In the genomic region with DNA sequence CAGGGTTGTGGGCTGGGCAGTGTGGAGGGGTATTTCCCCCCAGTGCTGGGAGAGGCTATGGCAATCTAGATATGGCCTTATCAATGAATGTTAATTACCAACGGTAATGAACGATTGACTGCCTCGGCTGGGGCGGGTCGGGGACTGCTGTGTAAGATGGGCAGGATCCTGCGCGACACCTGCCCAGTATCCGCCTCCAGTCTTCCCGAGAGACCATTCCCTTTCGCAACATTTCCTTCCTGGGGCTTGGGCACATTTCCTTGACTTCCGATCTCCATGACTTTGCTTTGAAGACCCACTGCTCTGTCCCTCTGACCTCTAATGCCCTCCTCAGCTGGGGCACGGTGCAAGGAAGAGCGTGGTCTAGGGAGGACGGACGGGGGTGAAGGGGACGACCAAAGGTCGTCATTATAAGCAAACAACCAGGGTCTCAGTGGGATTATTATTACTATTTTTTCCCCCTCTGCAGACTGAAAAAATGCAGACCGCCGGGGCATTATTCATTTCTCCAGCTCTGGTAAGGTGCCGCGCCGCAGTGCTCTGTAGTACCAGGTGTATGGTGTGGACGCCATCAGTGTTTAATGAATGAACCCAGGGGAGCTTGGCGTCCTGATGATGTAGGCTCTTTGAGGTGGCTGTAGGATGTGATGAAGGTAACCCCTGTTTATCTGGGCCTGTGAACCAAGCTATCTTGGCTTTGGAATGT, we compare ENCODE assay signal across 8 cellular contexts. TPM values are rescaled to one million over a fixed set of nuclear protein-coding genes. Genes with fewer than 3 reads are reported as not detected.
DNase-seq lines count a peak whose midpoint lies in the region; ATAC-seq and TF ChIP-seq lines count a peak whose summit lies in the region.

No MANE protein-coding gene starts in this region.

- peak overlapping the region; percentile 81 for H3K27ac ChIP-seq in colonic mucosa
- H3K27ac ChIP-seq in naive thymus-derived CD4-positive, alpha-beta T cell (ENCODE audit: low read depth, low read length), result peak overlapping the region; percentile 82

- intact Hi-C loops in Calu3 (cut with micrococcal nuclease; ENCODE audit: unreplicated experiment) (loop anchor here (5.0 kb wide), 1 partner anchor 139 kb away; no protein-coding TSS in a partner anchor), colonic mucosa (cut with DNase I) (no loop called here)
- intact Hi-C loops in naive thymus-derived CD4-positive, alpha-beta T cell (cut with micrococcal nuclease), result loop anchor here (1.0 to 10.0 kb wide), 19 partner anchors 14 to 1244 kb away; a partner anchor contains a TSS

- no peaks in the 10 kb centered on the region for H3K9me3 ChIP-seq in colonic mucosa
- no peaks in the 10 kb centered on the region for H3K9me3 ChIP-seq in naive thymus-derived CD4-positive, alpha-beta T cell (ENCODE audit: control insufficient read depth in 2 of 3, low read length in 3 of 3)

- CTCF ChIA-PET in Calu3 (lab: Charles Lee), result interaction anchor here (0.6 to 3.3 kb wide), 20 partner anchors 9 to 777 kb away, joined by 3 to 25 read pairs (median 4); a partner anchor contains a TSS
- CTCF ChIA-PET in naive thymus-derived CD4-positive, alpha-beta T cell (lab: Charles Lee), result interaction anchor here (0.6 to 2.4 kb wide), 2 partner anchors 14 to 62 kb away, joined by 3 to 9 read pairs; a partner anchor contains a TSS

- no peak for DNase-seq in Calu3
- no peak for DNase-seq in LNCaP clone FGC (ENCODE audit: low read depth)
- no peak for DNase-seq in colonic mucosa
- peak in 2 of 9 donors; percentile 11 to 14 for DNase-seq in naive thymus-derived CD4-positive, alpha-beta T cell
- no peak for DNase-seq in D341Med (ENCODE audit: low spot score)

- H3K4me3 Mint-ChIP-seq in Calu3 (ENCODE audit: low read depth, unreplicated experiment), result peak overlapping the region; percentile 98
- peak overlapping the region; percentile 87 to 98 (median 94) for H3K4me3 Mint-ChIP-seq in naive thymus-derived CD4-positive, alpha-beta T cell

- peaks cover 7% of the 10 kb centered on the region for H3K4me1 ChIP-seq in colonic mucosa
- peaks cover 5 to 16% of the 10 kb centered on the region in 2 donors for H3K4me1 ChIP-seq in naive thymus-derived CD4-positive, alpha-beta T cell (ENCODE audit: control insufficient read depth in 2 of 2, insufficient read depth in 2 of 2, low read length in 2 of 2)

- H3K27ac Mint-ChIP-seq in Calu3 (ENCODE audit: unreplicated experiment), result peak overlapping the region; percentile 98
- H3K27ac Mint-ChIP-seq in naive thymus-derived CD4-positive, alpha-beta T cell, result peak overlapping the region; percentile 91 to 100 (median 93)

- TF ChIP-seq CTCF in Calu3 (IDR thresholded peaks at IDR 0.05; ENCODE audit: unreplicated experiment), result no peak
- TF ChIP-seq CTCF in LNCaP clone FGC (IDR thresholded peaks at IDR 0.05; ENCODE audit: control insufficient read depth, extremely low read depth, insufficient read depth), result no peak
- no peak for TF ChIP-seq CTCF in colonic mucosa (IDR thresholded peaks at IDR 0.05)

- POLR2A ChIA-PET in naive thymus-derived CD4-positive, alpha-beta T cell (lab: Charles Lee), result interaction anchor here (0.6 to 5.8 kb wide), 18 partner anchors 8 to 787 kb away, joined by 3 to 62 read pairs (median 4); a partner anchor contains a TSS

- peaks cover 7% of the 10 kb centered on the region for H3K4me1 Mint-ChIP-seq in Calu3 (ENCODE audit: low read depth, unreplicated experiment)
- H3K4me1 Mint-ChIP-seq in naive thymus-derived CD4-positive, alpha-beta T cell, result peaks cover 17 to 42% (median 29%) of the 10 kb centered on the region in 7 donors

- H3K9me3 Mint-ChIP-seq in Calu3 (ENCODE audit: low read depth, unreplicated experiment), result no peaks in the 10 kb centered on the region
- peaks cover 0 to 2% (median 0%) of the 10 kb centered on the region in 11 donors for H3K9me3 Mint-ChIP-seq in naive thymus-derived CD4-positive, alpha-beta T cell

- no peaks in the 10 kb centered on the region for H3K27me3 ChIP-seq in colonic mucosa
- no peaks in the 10 kb centered on the region for H3K27me3 ChIP-seq in naive thymus-derived CD4-positive, alpha-beta T cell (ENCODE audit: control insufficient read depth in 2 of 2, insufficient read depth in 2 of 2, low read length in 2 of 2)

- peaks cover 8% of the 10 kb centered on the region for H3K27me3 Mint-ChIP-seq in Calu3 (ENCODE audit: unreplicated experiment)
- peaks cover 0 to 3% (median 0%) of the 10 kb centered on the region in 5 donors for H3K27me3 Mint-ChIP-seq in naive thymus-derived CD4-positive, alpha-beta T cell

- no peak for ATAC-seq in naive thymus-derived CD4-positive, alpha-beta T cell
- no peak for ATAC-seq in HG03139 (IDR thresholded peaks at IDR 0.05; ENCODE audit: unreplicated experiment)
- no peak for ATAC-seq in GM18511 (IDR thresholded peaks at IDR 0.05; ENCODE audit: unreplicated experiment)
- no peak for ATAC-seq in HG02870 (IDR thresholded peaks at IDR 0.05; ENCODE audit: unreplicated experiment)

- H3K4me3 ChIP-seq in LNCaP clone FGC (ENCODE audit: low read depth, low read length) (peak overlapping the region; percentile 100), colonic mucosa (peak overlapping the region; percentile 81)
- peak overlapping the region; percentile 60 for H3K4me3 ChIP-seq in naive thymus-derived CD4-positive, alpha-beta T cell (ENCODE audit: low read length)

- H3K9ac ChIP-seq in colonic mucosa (ENCODE audit: low read depth in 2 of 2, low read length in 2 of 2), result peak overlapping the region; percentile 85 to 100

- H3K36me3 Mint-ChIP-seq in Calu3 (ENCODE audit: insufficient read depth, unreplicated experiment), result peaks cover 46% of the 10 kb centered on the region
- peaks cover 0 to 20% (median 12%) of the 10 kb centered on the region in 5 donors for H3K36me3 Mint-ChIP-seq in naive thymus-derived CD4-positive, alpha-beta T cell

- BruUV-seq in Calu3 (replicated peaks; lab: Mats Ljungman, UMichigan), result TSS peak; percentile 54

- H3K36me3 ChIP-seq in colonic mucosa, result no peaks in the 10 kb centered on the region
- peaks cover 0 to 24% (median 0%) of the 10 kb centered on the region in 3 experiments for H3K36me3 ChIP-seq in naive thymus-derived CD4-positive, alpha-beta T cell (ENCODE audit: control insufficient read depth in 2 of 3, insufficient read depth in 3 of 3, low read length in 3 of 3)

RNA-seq across cellular contexts. Expression of a gene that starts 0.5 kb away (rescaled TPM):
- total RNA-seq in Calu3 (2022) (131 and 134 TPM in 2 replicates), colonic mucosa (100 to 1,000 TPM; 200 to 341 TPM)
- total RNA-seq in naive thymus-derived CD4-positive, alpha-beta T cell, result 100 to 1,000 TPM in 1 of 5 experiments, 10 to 100 TPM in 4; 28.0 to 102 (median 37.0) TPM
- polyA plus RNA-seq in naive thymus-derived CD4-positive, alpha-beta T cell, result 100 to 1,000 TPM; 155 to 179 TPM

RNA-seq across cellular contexts. Expression of a gene that starts 15.1 kb away (rescaled TPM):
- total RNA-seq in Calu3 (2022) (179 and 182 TPM in 2 replicates), colonic mucosa (10 to 100 TPM; 68.1 to 68.8 TPM)
- 10 to 100 TPM; 71.6 to 96.6 (median 91.8) TPM for total RNA-seq in naive thymus-derived CD4-positive, alpha-beta T cell
- 10 to 100 TPM; 52.1 to 55.6 TPM for polyA plus RNA-seq in naive thymus-derived CD4-positive, alpha-beta T cell

RNA-seq across cellular contexts. Expression of a gene that starts 51.5 kb away (rescaled TPM):
- total RNA-seq in Calu3 (2022) (198 and 213 TPM in 2 replicates), colonic mucosa (100 to 1,000 TPM in 1 of 2 donors, 10 to 100 TPM in 1; 98.7 to 139 TPM)
- total RNA-seq in naive thymus-derived CD4-positive, alpha-beta T cell, result 100 to 1,000 TPM in 1 of 5 experiments, 10 to 100 TPM in 4; 54.8 to 122 (median 60.3) TPM
- polyA plus RNA-seq in naive thymus-derived CD4-positive, alpha-beta T cell, result 10 to 100 TPM; 94.2 to 98.5 TPM
